Comparison of ENCODE assay signal across 7 cellular contexts in genomic region chr3:80334534-80334933, GRCh38.
"Had no signal": no experiment of that assay in that cellular context is flagged by ENCODE, and none has a peak within 500 bp of the region (broad histone marks: within the 10 kb centered on the region; RNA-seq: fewer than 3 reads in every experiment).

No MANE protein-coding gene starts in this region.

- ATAC-seq: K562 had no signal

- DNase-seq: IMR-90, KBM-7, KG1 had no signal

- H3K9ac ChIP-seq: KMS-11 had no signal

- H3K27ac ChIP-seq: HL-60, KMS-11 had no signal

- H3K4me2 ChIP-seq: KMS-11 had no signal

- H3K4me3 ChIP-seq: K562 had no signal

- FAIRE-seq: HTR-8/SVneo, K562 had no signal
